In genomic region chr4:25113915-25114904, GRCh38 we compare ENCODE assay signal across 18 cellular contexts. TPM values are rescaled to one million over a fixed set of nuclear protein-coding genes. Genes with fewer than 3 reads are reported as not detected.
DNase-seq lines count a peak whose midpoint lies in the region; ATAC-seq, FAIRE-seq and TF ChIP-seq lines count a peak whose summit lies in the region.
"Had no signal": no experiment of that assay in that cellular context is flagged by ENCODE, and none has a peak within 500 bp of the region (broad histone marks: within the 10 kb centered on the region; RNA-seq: fewer than 3 reads in every experiment).

No MANE protein-coding gene starts in this region.

- H3K9me3 ChIP-seq in SJCRH30 (replicated peaks) = no peaks in the 10 kb centered on the region
- no peaks in the 10 kb centered on the region for H3K9me3 ChIP-seq in CD4-positive, alpha-beta T cell (ENCODE audit: control insufficient read depth, low read length)
- H3K9me3 ChIP-seq: A549, pancreas had no signal

- H3K4me3 Mint-ChIP-seq in CD4-positive, alpha-beta T cell = no peak overlapping the region
- H3K4me3 Mint-ChIP-seq: brain, endodermal cell had no signal

- POLR2A ChIA-PET in CD4-positive, alpha-beta T cell (lab: Charles Lee) = no interaction called here

- no peaks in the 10 kb centered on the region for H3K36me3 Mint-ChIP-seq in CD4-positive, alpha-beta T cell (ENCODE audit: low read depth)
- H3K36me3 Mint-ChIP-seq: brain had no signal

- DNase-seq in NCI-H748 (lab: John Stamatoyannopoulos, UW; ENCODE audit: unreplicated experiment) (peak; percentile 20), NCI-H748 treated with DMSO at 0.1 percent for 48 hours (lab: John Stamatoyannopoulos, UW) (no peak), SJCRH30 (peak; percentile 52 to 65), fibroblast of the conjunctiva (ENCODE audit: low read depth) (peak; percentile 9), urothelium cell line (ENCODE audit: low spot score) (peak; percentile 65), GM20000 (ENCODE audit: low spot score) (no peak)
- no peak for DNase-seq in CD4-positive, alpha-beta T cell
- DNase-seq: activated CD4-positive, CD25-positive, alpha-beta regulatory T cell treated with anti-CD3 and anti-CD28 coated beads, Interleukin-2, amount 50 U/mL, for 72 hours; activated T-cell treated with anti-CD3 and anti-CD28 coated beads, Interleukin-2, amount 50 U/mL, for 48 hours; DND-41; endodermal cell; NCI-H2107; NK-92 treated with Interleukin-12 subunit alpha and Interleukin-12 subunit beta, amount 100 ng/mL, for 24 hours; pancreas; trophoblast cell had no signal

- intact Hi-C loops in CD4-positive, alpha-beta T cell (cut with DNase I, micrococcal nuclease) = no loop called here

- no peak overlapping the region for H3K27ac Mint-ChIP-seq in CD4-positive, alpha-beta T cell
- H3K27ac Mint-ChIP-seq: endodermal cell had no signal

- TF ChIP-seq CTCF in GM20000 (IDR thresholded peaks at IDR 0.05; ENCODE audit: extremely low read depth, missing control alignments) = no peak
- TF ChIP-seq CTCF in CD4-positive, alpha-beta T cell (IDR thresholded peaks at IDR 0.05) = no peak

- no peak for FAIRE-seq in urothelium cell line (lab: Jason Lieb, UNC)
- FAIRE-seq: A549, pancreas had no signal

- CTCF ChIA-PET in CD4-positive, alpha-beta T cell (lab: Charles Lee) = no interaction called here

- no peaks in the 10 kb centered on the region for H3K27me3 ChIP-seq in SJCRH30
- no peaks in the 10 kb centered on the region for H3K27me3 ChIP-seq in CD4-positive, alpha-beta T cell (ENCODE audit: control insufficient read depth, insufficient read depth, low read length)
- H3K27me3 ChIP-seq: pancreas had no signal

- no peaks in the 10 kb centered on the region for H3K4me1 Mint-ChIP-seq in CD4-positive, alpha-beta T cell (ENCODE audit: low read depth)

- peaks cover 19% of the 10 kb centered on the region for H3K4me1 ChIP-seq in SJCRH30
- H3K4me1 ChIP-seq: A549, pancreas had no signal

- H3K4me3 ChIP-seq in SJCRH30 = no peak overlapping the region
- H3K4me3 ChIP-seq: A549, pancreas had no signal

- H3K36me3 ChIP-seq in SJCRH30 = no peaks in the 10 kb centered on the region
- H3K36me3 ChIP-seq: pancreas had no signal

- H3K27ac ChIP-seq in SJCRH30 = peak overlapping the region; percentile 1; the same call in 1 of the 2 replicates
- H3K27ac ChIP-seq in CD4-positive, alpha-beta T cell (ENCODE audit: low read depth, low read length) = no peak overlapping the region
- H3K27ac ChIP-seq: A549, pancreas had no signal

- no peak for ATAC-seq in CD4-positive, alpha-beta T cell (ENCODE audit: poor library complexity)
- no peak for ATAC-seq in HG03442 (IDR thresholded peaks at IDR 0.05; ENCODE audit: unreplicated experiment)
- ATAC-seq: A549, pancreas had no signal

- no peaks in the 10 kb centered on the region for H3K9me3 Mint-ChIP-seq in CD4-positive, alpha-beta T cell
- H3K9me3 Mint-ChIP-seq: endodermal cell had no signal

- H3K27me3 Mint-ChIP-seq in CD4-positive, alpha-beta T cell = no peaks in the 10 kb centered on the region
- H3K27me3 Mint-ChIP-seq: brain had no signal

RNA-seq across cellular contexts. Expression of gene SEPSECS, which starts 46.0 kb away (rescaled TPM):
- total RNA-seq in SJCRH30 (2014; rRNA removed; shearing (Covaris generic)) = 7.3 and 7.6 TPM in 2 replicates
- total RNA-seq in CD4-positive, alpha-beta T cell = 10 to 100 TPM; 18.5 to 18.7 TPM

Comparison
In these comparisons a context has a peak if more than half of its experiments do, and no peak if none do; other contexts are left out.
1. DNase-seq: peak in NCI-H748 (single experiment), SJCRH30 (2 of 2), fibroblast of the conjunctiva (single experiment) and urothelium cell line (single experiment); none in NCI-H748 treated with DMSO at 0.1 percent for 48 hours (single experiment), GM20000 (single experiment) and CD4-positive, alpha-beta T cell (0 of 10).